Comparison of ENCODE assay signal across 16 cellular contexts in genomic region chr1:36393686-36394085, GRCh38. TPM values are rescaled to one million over a fixed set of nuclear protein-coding genes. Genes with fewer than 3 reads are reported as not detected.
DNase-seq lines count a peak whose midpoint lies in the region; ATAC-seq and TF ChIP-seq lines count a peak whose summit lies in the region.
"Had no signal": no experiment of that assay in that cellular context is flagged by ENCODE, and none has a peak within 500 bp of the region (broad histone marks: within the 10 kb centered on the region; RNA-seq: fewer than 3 reads in every experiment).

No MANE protein-coding gene starts in this region.

- DNase-seq in aorta (peak; percentile 31 to 78), islet precursor cell (no peak), NCI-H2081 (lab: John Stamatoyannopoulos, UW) (no peak)
- DNase-seq: BE2C; C1 segment of cervical spinal cord; CD4-positive, CD25-positive, alpha-beta regulatory T cell; DMS153; DMS79; GF-D8; H9; IMR-90; KBM-7 had no signal

- H4K20me1 ChIP-seq in DOHH2 (ENCODE audit: control insufficient read depth, insufficient read depth, low read depth, low read length), result no peaks in the 10 kb centered on the region
- H4K20me1 ChIP-seq in SU-DHL-6 (ENCODE audit: low read depth, low read length), result no peaks in the 10 kb centered on the region

- H3K27ac ChIP-seq in DOHH2 (ENCODE audit: low read depth, low read length), result peak overlapping the region; percentile 97
- H3K27ac ChIP-seq in SU-DHL-6 (ENCODE audit: low read depth, low read length), result peak overlapping the region; percentile 96; the same call in 1 of the 2 replicates
- peak overlapping the region; percentile 21 for H3K27ac ChIP-seq in neutrophil
- H3K27ac ChIP-seq in aorta (ENCODE audit: low read depth in 1 of 2, low read length in 2 of 2), result no peak overlapping the region

- H3K4me2 ChIP-seq in DOHH2 (ENCODE audit: low read length) (peak overlapping the region; percentile 100), SU-DHL-6 (ENCODE audit: low read depth, low read length, poor library complexity, severe bottlenecking) (no peak overlapping the region)

- no peak overlapping the region for H2AFZ ChIP-seq in SU-DHL-6 (ENCODE audit: low read depth, low read length, severe bottlenecking)

- TF ChIP-seq CTCF in DOHH2 (IDR thresholded peaks at IDR 0.05; ENCODE audit: low read depth, low read length, poor library complexity, severe bottlenecking), result no peak
- no peak for TF ChIP-seq CTCF in SU-DHL-6 (IDR thresholded peaks at IDR 0.05; ENCODE audit: insufficient read depth, low read length, poor library complexity, severe bottlenecking)
- TF ChIP-seq CTCF in neutrophil (IDR thresholded peaks at IDR 0.05), result no peak

- H3K4me3 ChIP-seq in DOHH2 (ENCODE audit: low read length) (peak overlapping the region; percentile 67), SU-DHL-6 (ENCODE audit: insufficient read depth, low read length, poor library complexity, severe bottlenecking) (no peak overlapping the region), neutrophil (ENCODE audit: low read depth in 1 of 2, low read length in 1 of 2) (no peak overlapping the region), aorta (ENCODE audit: low read length in 2 of 2) (no peak overlapping the region)

- H3K9me2 ChIP-seq in DOHH2 (replicated peaks; ENCODE audit: control insufficient read depth, low read length), result no peaks in the 10 kb centered on the region
- no peaks in the 10 kb centered on the region for H3K9me2 ChIP-seq in SU-DHL-6 (replicated peaks; ENCODE audit: insufficient read depth, low read length)

- intact Hi-C loops in aorta (cut with DNase I), result no loop called here

- H3K9me3 ChIP-seq in DOHH2 (ENCODE audit: control insufficient read depth, insufficient read depth, low read length), result no peaks in the 10 kb centered on the region
- no peaks in the 10 kb centered on the region for H3K9me3 ChIP-seq in SU-DHL-6 (ENCODE audit: insufficient read depth, low read length)
- no peaks in the 10 kb centered on the region for H3K9me3 ChIP-seq in neutrophil
- no peaks in the 10 kb centered on the region for H3K9me3 ChIP-seq in aorta (ENCODE audit: control insufficient read depth, low read length)
- H3K9me3 ChIP-seq: BE2C had no signal

- ATAC-seq in aorta (ENCODE audit: low FRiP score) (no peak), HG03025 (IDR thresholded peaks at IDR 0.05; ENCODE audit: low FRiP score, unreplicated experiment) (no peak)

- H3K27me3 ChIP-seq in DOHH2 (ENCODE audit: control insufficient read depth, low read length) (no peaks in the 10 kb centered on the region), SU-DHL-6 (ENCODE audit: low read length) (no peaks in the 10 kb centered on the region), neutrophil (no peaks in the 10 kb centered on the region), aorta (ENCODE audit: control insufficient read depth in 1 of 2, insufficient read depth in 2 of 2, low read length in 1 of 2) (no peaks in the 10 kb centered on the region)
- H3K27me3 ChIP-seq: BE2C had no signal

- 93 to 94% methylated on average over 19 of the region's 19 CpGs for WGBS in aorta, 2 donors

- H3K36me3 ChIP-seq in DOHH2 (ENCODE audit: control insufficient read depth, low read length) (peaks cover 74% of the 10 kb centered on the region), SU-DHL-6 (ENCODE audit: low read length) (no peaks in the 10 kb centered on the region), neutrophil (peaks cover 37% of the 10 kb centered on the region), aorta (ENCODE audit: control insufficient read depth in 1 of 2, insufficient read depth in 2 of 2, low read length in 1 of 2) (peaks cover 0 to 2% of the 10 kb centered on the region in 2 donors)

- no peak overlapping the region for H3K9ac ChIP-seq in SU-DHL-6 (ENCODE audit: low read length)

- H3F3A ChIP-seq in DOHH2 (ENCODE audit: control insufficient read depth, insufficient read depth) (peaks cover 45% of the 10 kb centered on the region), SU-DHL-6 (ENCODE audit: insufficient read depth) (peaks cover 49% of the 10 kb centered on the region)

- peaks cover 82% of the 10 kb centered on the region for H3K4me1 ChIP-seq in DOHH2 (ENCODE audit: control insufficient read depth, low read length)
- peaks cover 55 to 67% of the 10 kb centered on the region in 2 experiments for H3K4me1 ChIP-seq in neutrophil (ENCODE audit: control insufficient read depth in 1 of 2, insufficient read depth in 1 of 2, low read depth in 1 of 2, low read length in 1 of 2)
- H3K4me1 ChIP-seq in aorta (ENCODE audit: control insufficient read depth in 1 of 2, insufficient read depth in 2 of 2, low read length in 2 of 2), result no peaks in the 10 kb centered on the region
- H3K4me1 ChIP-seq: BE2C had no signal

- H3K79me2 ChIP-seq in DOHH2 (ENCODE audit: control insufficient read depth, low read length) (peaks cover 80% of the 10 kb centered on the region), SU-DHL-6 (ENCODE audit: insufficient read depth, low read length) (peaks cover 19% of the 10 kb centered on the region)

RNA-seq across cellular contexts. Expression of gene LSM10, which starts 4.0 kb away (rescaled TPM):
- 10 to 100 TPM; 30.1 TPM for total RNA-seq in aorta
- polyA plus RNA-seq in aorta, result 10 to 100 TPM; 39.6 to 57.7 TPM

RNA-seq across cellular contexts. Expression of gene STK40, which starts 8.0 kb away (rescaled TPM):
- 10 to 100 TPM; 63.9 to 95.7 TPM for total RNA-seq in aorta
- polyA plus RNA-seq in aorta, result 10 to 100 TPM; 33.2 to 35.4 TPM

RNA-seq across cellular contexts. Expression of gene OSCP1, which starts 56.6 kb away (rescaled TPM):
- 1 to 10 TPM; 4.2 to 8.6 TPM for total RNA-seq in aorta
- 1 to 10 TPM; 6.4 to 7.0 TPM for polyA plus RNA-seq in aorta
- total RNA-seq: CD4-positive, CD25-positive, alpha-beta regulatory T cell had no signal

Comparison
In these comparisons a context has a peak if more than half of its experiments do, and no peak if none do; other contexts are left out.
1. H3K27ac ChIP-seq: peak in DOHH2 (single experiment), SU-DHL-6 (single experiment) and neutrophil (single experiment); none in aorta (0 of 2).
2. DNase-seq: peak in aorta (2 of 2); none in islet precursor cell (single experiment) and NCI-H2081 (0 of 2).